Comparison of ENCODE assay signal across 8 cellular contexts in the genomic region with DNA sequence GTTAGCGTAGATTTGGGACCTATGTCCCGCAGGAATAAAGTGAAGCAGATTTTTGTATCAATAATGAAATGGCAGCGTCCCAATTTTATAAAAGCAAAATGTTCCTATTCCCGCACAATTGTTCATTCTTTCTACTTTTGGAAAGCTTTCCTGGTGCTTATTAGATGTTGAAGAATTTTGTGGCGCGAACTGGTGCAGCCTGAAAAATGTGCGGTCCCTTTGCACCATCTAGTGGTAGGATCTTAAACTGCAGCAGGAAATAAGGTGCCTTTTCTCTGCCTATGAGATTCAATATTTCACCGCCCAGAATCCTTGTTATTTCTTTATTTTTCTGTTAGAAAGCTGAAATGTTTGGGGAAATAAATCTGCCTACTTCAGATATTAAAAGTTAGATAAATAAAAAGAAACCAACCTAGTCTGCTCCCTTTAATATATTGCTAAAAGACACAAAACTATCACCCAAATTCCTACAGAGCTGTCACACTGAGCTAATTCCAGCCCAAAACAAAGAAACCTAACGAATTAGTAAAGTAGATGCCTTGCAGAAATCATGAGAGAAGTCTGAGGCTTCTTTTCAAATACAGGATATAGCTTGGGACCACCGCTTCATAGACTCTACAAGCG.
DNase-seq lines count a peak whose midpoint lies in the region; ATAC-seq and TF ChIP-seq lines count a peak whose summit lies in the region.

No MANE protein-coding gene starts in this region.

- no peaks in the 10 kb centered on the region for H3K79me2 ChIP-seq in H9 (ENCODE audit: insufficient read depth, low read length)
- H3K79me2 ChIP-seq in parathyroid adenoma = no peaks in the 10 kb centered on the region

- no peak for TF ChIP-seq EP300 in gastroesophageal sphincter (IDR thresholded peaks at IDR 0.05)

- no peaks in the 10 kb centered on the region for H3K79me1 ChIP-seq in H9 (ENCODE audit: insufficient read depth, low read depth, low read length, poor library complexity, severe bottlenecking)

- no peaks in the 10 kb centered on the region for H3K9me3 Mint-ChIP-seq in CD4-positive, alpha-beta T cell
- H3K9me3 Mint-ChIP-seq in H9 = no peaks in the 10 kb centered on the region; a peak in 1 of 5 replicates

- H3K23ac ChIP-seq in H9 (ENCODE audit: insufficient read length, low read depth, low read length) = no peak overlapping the region

- no peak overlapping the region for H2BK12ac ChIP-seq in H9 (ENCODE audit: insufficient read length, low read depth, low read length)

- H2BK20ac ChIP-seq in H9 (ENCODE audit: low read depth, low read length, poor library complexity, severe bottlenecking) = no peak overlapping the region

- H3K4me1 Mint-ChIP-seq in CD4-positive, alpha-beta T cell (ENCODE audit: low read depth) = peaks cover 15% of the 10 kb centered on the region
- H3K4me1 Mint-ChIP-seq in H9 = peaks cover 2 to 11% of the 10 kb centered on the region in 2 experiments

- H3K9ac ChIP-seq in H9 (ENCODE audit: extremely low read depth, insufficient read length, low read length) (no peak overlapping the region), parathyroid adenoma (no peak overlapping the region)

- H4K20me1 ChIP-seq in H9 (ENCODE audit: control insufficient read depth, insufficient read depth, insufficient read length) = no peaks in the 10 kb centered on the region

- H2BK5ac ChIP-seq in H9 (ENCODE audit: insufficient read length, low read length) = no peak overlapping the region

- no peak overlapping the region for H3T11ph ChIP-seq in H9 (ENCODE audit: low read length)

- H3K4me2 ChIP-seq in H9 (ENCODE audit: insufficient read depth, insufficient read length, low read length) (no peak overlapping the region), parathyroid adenoma (ENCODE audit: low read length) (no peak overlapping the region)

- DNase-seq in CD4-positive, alpha-beta T cell = peak in 7 of 10 experiments; percentile 31 to 60 (median 38)
- DNase-seq in H9 (no peak), NCI-H748 treated with DMSO at 0.1 percent for 48 hours (lab: John Stamatoyannopoulos, UW) (peak; percentile 52)
- DNase-seq in activated naive CD4-positive, alpha-beta T cell treated with Interleukin-2 at 50 U/mL for 16 hours = peak; percentile 54

- H3K27ac ChIP-seq in CD4-positive, alpha-beta T cell (ENCODE audit: low read depth, low read length) = no peak overlapping the region
- H3K27ac ChIP-seq in H9 (ENCODE audit: insufficient read length, low read depth, low read length) (no peak overlapping the region), gastroesophageal sphincter (no peak overlapping the region), parathyroid adenoma (no peak overlapping the region)

- H2BK15ac ChIP-seq in H9 (ENCODE audit: low read depth, low read length) = no peak overlapping the region

- CTCF ChIA-PET in CD4-positive, alpha-beta T cell (lab: Charles Lee) = interaction anchor here (0.8 to 3.5 kb wide), 16 partner anchors 8 to 1083 kb away, joined by 3 to 24 read pairs (median 6); a partner anchor contains a TSS

- no peak overlapping the region for H4K91ac ChIP-seq in H9 (ENCODE audit: insufficient read length, low read depth, low read length)

- H3K14ac ChIP-seq in H9 (ENCODE audit: insufficient read depth, low read length) = no peak overlapping the region

- no peaks in the 10 kb centered on the region for H3K4me1 ChIP-seq in H9 (ENCODE audit: insufficient read depth, low read length)
- H3K4me1 ChIP-seq in gastroesophageal sphincter = peaks cover 0 to 5% (median 0%) of the 10 kb centered on the region in 3 donors
- H3K4me1 ChIP-seq in parathyroid adenoma = no peaks in the 10 kb centered on the region

- H3K27me3 ChIP-seq in CD4-positive, alpha-beta T cell (ENCODE audit: control insufficient read depth, insufficient read depth, low read length) = no peaks in the 10 kb centered on the region
- no peaks in the 10 kb centered on the region for H3K27me3 ChIP-seq in H9 (ENCODE audit: insufficient read depth, low read length)
- H3K27me3 ChIP-seq in gastroesophageal sphincter = no peaks in the 10 kb centered on the region
- H3K27me3 ChIP-seq in parathyroid adenoma (ENCODE audit: control insufficient read depth, insufficient read depth, low read length) = no peaks in the 10 kb centered on the region

- no peak overlapping the region for H3K18ac ChIP-seq in H9 (ENCODE audit: insufficient read length, low read depth, low read length)

- H3K36me3 Mint-ChIP-seq in CD4-positive, alpha-beta T cell (ENCODE audit: low read depth) = no peaks in the 10 kb centered on the region
- H3K36me3 Mint-ChIP-seq in H9 (ENCODE audit: insufficient read depth in 1 of 3, low read depth in 3 of 3) = no peaks in the 10 kb centered on the region

- TF ChIP-seq POLR2A in gastroesophageal sphincter (IDR thresholded peaks at IDR 0.05) = no peak

- H3K9me3 ChIP-seq in CD4-positive, alpha-beta T cell (ENCODE audit: control insufficient read depth, low read length) = no peaks in the 10 kb centered on the region
- no peaks in the 10 kb centered on the region for H3K9me3 ChIP-seq in H9 (ENCODE audit: control insufficient read depth, low read depth, low read length)
- no peaks in the 10 kb centered on the region for H3K9me3 ChIP-seq in gastroesophageal sphincter
- no peaks in the 10 kb centered on the region for H3K9me3 ChIP-seq in parathyroid adenoma (ENCODE audit: control insufficient read depth, low read length)

- intact Hi-C loops in CD4-positive, alpha-beta T cell (cut with DNase I, micrococcal nuclease) = loop anchor here (1.0 to 10.0 kb wide), 12 partner anchors 21 to 1084 kb away; no protein-coding TSS in a partner anchor

- H2AFZ ChIP-seq in H9 (ENCODE audit: low read length) = no peak overlapping the region
- H2AFZ ChIP-seq in parathyroid adenoma = no peak overlapping the region

- H3K36me3 ChIP-seq in gastroesophageal sphincter (peaks cover 0 to 24% of the 10 kb centered on the region in 2 donors), parathyroid adenoma (ENCODE audit: control insufficient read depth, insufficient read depth, low read length) (no peaks in the 10 kb centered on the region)

- no peak overlapping the region for H3K4ac ChIP-seq in H9 (ENCODE audit: low read depth, low read length)

- no peak overlapping the region for H2BK120ac ChIP-seq in H9 (ENCODE audit: low read depth, low read length, poor library complexity, severe bottlenecking)

- H3K4me3 Mint-ChIP-seq in CD4-positive, alpha-beta T cell = peak overlapping the region; percentile 11
- H3K4me3 Mint-ChIP-seq in H9 = no peak overlapping the region

- ATAC-seq in CD4-positive, alpha-beta T cell (ENCODE audit: poor library complexity) = peak; percentile 69
- ATAC-seq in gastroesophageal sphincter (no peak), GM21367 (IDR thresholded peaks at IDR 0.05; ENCODE audit: unreplicated experiment) (no peak), GM19452 (IDR thresholded peaks at IDR 0.05; ENCODE audit: unreplicated experiment) (no peak)

- H2AK5ac ChIP-seq in H9 (ENCODE audit: insufficient read length, low read length) = no peak overlapping the region

- POLR2A ChIA-PET in CD4-positive, alpha-beta T cell (lab: Charles Lee) = interaction anchor here (0.7 to 2.4 kb wide), 4 partner anchors 9 to 173 kb away, joined by 3 to 13 read pairs (median 4); no protein-coding TSS in a partner anchor

- no peak overlapping the region for H3K4me3 ChIP-seq in gastroesophageal sphincter
- no peak overlapping the region for H3K4me3 ChIP-seq in parathyroid adenoma (ENCODE audit: low read depth, low read length)

- H3K23me2 ChIP-seq in H9 (ENCODE audit: insufficient read length, low read depth, low read length, poor library complexity, severe bottlenecking) = no peaks in the 10 kb centered on the region

- H3K27me3 Mint-ChIP-seq in CD4-positive, alpha-beta T cell = no peaks in the 10 kb centered on the region
- H3K27me3 Mint-ChIP-seq in H9 (ENCODE audit: low read depth) = peaks cover 4% of the 10 kb centered on the region

- H3K27ac Mint-ChIP-seq in CD4-positive, alpha-beta T cell = no peak overlapping the region
- H3K27ac Mint-ChIP-seq in H9 = no peak overlapping the region; a peak in 1 of 7 replicates

- TF ChIP-seq CTCF in CD4-positive, alpha-beta T cell (IDR thresholded peaks at IDR 0.05) = peak; percentile 98
- TF ChIP-seq CTCF in H9 (conservative IDR thresholded peaks at IDR 0.05) (peak; percentile 96), gastroesophageal sphincter (IDR thresholded peaks at IDR 0.05) (peak; percentile 84 to 98 (median 96)), parathyroid adenoma (IDR thresholded peaks at IDR 0.05) (peak; percentile 80)

- no peak overlapping the region for H3K56ac ChIP-seq in H9 (ENCODE audit: insufficient read length, low read depth, low read length)

- no peak overlapping the region for H4K5ac ChIP-seq in H9 (ENCODE audit: insufficient read length, low read depth, low read length)

- H4K8ac ChIP-seq in H9 (replicated peaks; ENCODE audit: insufficient read length, low read depth, low read length) = no peak overlapping the region

- no CpG with 5 or more reads among the region's 11 CpGs for WGBS in H9 (ENCODE audit: extremely low coverage, insufficient read length, low lambda C conversion rate)
- 27 to 33% methylated on average over 10 to 11 of the region's 11 CpGs for WGBS in gastroesophageal sphincter (ENCODE audit: low coverage in 1 of 2), 2 donors
